ENCODE assay signal across 1 cellular context in genomic region chr12:7127916-7128626, GRCh38.
TF ChIP-seq lines count a peak whose summit lies in the region.

No MANE protein-coding gene starts in this region.

TF ChIP-seq in HepG2, 621 proteins besides CTCF, POLR2A, EP300 and RAD21 (continued from another document and continues in another):
- TF ChIP-seq NKX3-1 (CRISPR knock-in tag; IDR thresholded peaks at IDR 0.05) = no peak
- TF ChIP-seq RXRA (CRISPR knock-in tag; IDR thresholded peaks at IDR 0.05) = peak; percentile 34
- TF ChIP-seq GMEB1 (CRISPR knock-in tag; IDR thresholded peaks at IDR 0.05; ENCODE audit: borderline replicate concordance) = peak; percentile 25; the same call in 1 of the 2 replicates
- no peak for TF ChIP-seq SNAI1 (CRISPR knock-in tag; IDR thresholded peaks at IDR 0.05; ENCODE audit: borderline replicate concordance)
- TF ChIP-seq ZNF468 (CRISPR knock-in tag; IDR thresholded peaks at IDR 0.05) = no peak
- TF ChIP-seq PHF5A (CRISPR knock-in tag; IDR thresholded peaks at IDR 0.05; ENCODE audit: low read depth, unreplicated experiment) = peak; percentile 7
- no peak for TF ChIP-seq NFIC (IDR thresholded peaks at IDR 0.05; ENCODE audit: low read length)
- TF ChIP-seq FOXP4 (CRISPR knock-in tag; IDR thresholded peaks at IDR 0.05) = no peak; the same call in none of the 2 replicates
- 0 out of 2 replicates have a peak, but pooled peaks have one; percentile 47 for TF ChIP-seq SNAPC2 (CRISPR knock-in tag; IDR thresholded peaks at IDR 0.05)
- TF ChIP-seq SOX13 (IDR thresholded peaks at IDR 0.05) = peak; percentile 36; the same call in 1 of the 2 replicates
- TF ChIP-seq SOX13 (CRISPR knock-in tag; conservative IDR thresholded peaks at IDR 0.05 in 1 of 2, IDR thresholded peaks at IDR 0.05 in 1 of 2) = peak in 1 of 2 experiments; percentile 37; a peak in 1 of 4 replicates
- TF ChIP-seq HNRNPLL (IDR thresholded peaks at IDR 0.05; ENCODE audit: low read depth, low read length, poor library complexity, severe bottlenecking) = peak; percentile 24
- TF ChIP-seq AKAP8 (CRISPR knock-in tag; IDR thresholded peaks at IDR 0.05) = 0 out of 2 replicates have a peak, but pooled peaks have one; percentile 49
- TF ChIP-seq ZSCAN25 (CRISPR knock-in tag; IDR thresholded peaks at IDR 0.05) = peak; percentile 95
- 0 out of 2 replicates have a peak, but pooled peaks have one; percentile 47 for TF ChIP-seq NFKBIZ (CRISPR knock-in tag; IDR thresholded peaks at IDR 0.05)
- TF ChIP-seq ZNF616 (CRISPR knock-in tag; IDR thresholded peaks at IDR 0.05; ENCODE audit: low read depth) = peak; percentile 34; the same call in 1 of the 2 replicates
- TF ChIP-seq ONECUT2 (CRISPR knock-in tag; IDR thresholded peaks at IDR 0.05) = no peak
- peak; percentile 68 for TF ChIP-seq FOXA3 (CRISPR knock-in tag; IDR thresholded peaks at IDR 0.05)
- TF ChIP-seq KDM6A (CRISPR knock-in tag; IDR thresholded peaks at IDR 0.05; ENCODE audit: low read depth) = peak; percentile 63
- TF ChIP-seq SPEN (CRISPR knock-in tag; IDR thresholded peaks at IDR 0.05; ENCODE audit: low read depth) = peak; percentile 45; the same call in 1 of the 2 replicates
- TF ChIP-seq NBN (conservative IDR thresholded peaks at IDR 0.05) = no peak
- 0 out of 2 replicates have a peak, but pooled peaks have one; percentile 19 for TF ChIP-seq ZNF580 (CRISPR knock-in tag; IDR thresholded peaks at IDR 0.05; ENCODE audit: borderline replicate concordance, low read depth)
- 0 out of 2 replicates have a peak, but pooled peaks have one; percentile 23 for TF ChIP-seq ZFP36L1 (CRISPR knock-in tag; IDR thresholded peaks at IDR 0.05)
- TF ChIP-seq DR1 (CRISPR knock-in tag; IDR thresholded peaks at IDR 0.05) = no peak
- TF ChIP-seq LCORL (IDR thresholded peaks at IDR 0.05) = 0 out of 2 replicates have a peak, but pooled peaks have one; percentile 25
- TF ChIP-seq LCORL (CRISPR knock-in tag; IDR thresholded peaks at IDR 0.05) = peak; percentile 69; the same call in 1 of the 2 replicates
- no peak for TF ChIP-seq ATRX (CRISPR knock-in tag; IDR thresholded peaks at IDR 0.05; ENCODE audit: borderline replicate concordance)
- peak; percentile 34; the same call in 1 of the 2 replicates for TF ChIP-seq MAFG (CRISPR knock-in tag; IDR thresholded peaks at IDR 0.05)
- TF ChIP-seq ZBTB2 (CRISPR knock-in tag; IDR thresholded peaks at IDR 0.05; ENCODE audit: low read depth) = no peak
- peak; percentile 44; the same call in 1 of the 2 replicates for TF ChIP-seq GATAD1 (CRISPR knock-in tag; IDR thresholded peaks at IDR 0.05)
- peak; percentile 37; the same call in 1 of the 2 replicates for TF ChIP-seq TFE3 (CRISPR knock-in tag; IDR thresholded peaks at IDR 0.05)
- TF ChIP-seq IKZF5 (CRISPR knock-in tag; IDR thresholded peaks at IDR 0.05) = peak; percentile 18; the same call in 1 of the 2 replicates
- TF ChIP-seq ZBTB38 (CRISPR knock-in tag; IDR thresholded peaks at IDR 0.05) = no peak
- 0 out of 2 replicates have a peak, but pooled peaks have one; percentile 30 for TF ChIP-seq CREM (IDR thresholded peaks at IDR 0.05)
- TF ChIP-seq CREM (CRISPR knock-in tag; IDR thresholded peaks at IDR 0.05) = no peak
- TF ChIP-seq HDAC2 (CRISPR knock-in tag; IDR thresholded peaks at IDR 0.05) = peak; percentile 77; the same call in 1 of the 2 replicates
- TF ChIP-seq PAXIP1 (CRISPR knock-in tag; conservative IDR thresholded peaks at IDR 0.05) = peak; percentile 89
- TF ChIP-seq ZNF674 (CRISPR knock-in tag; IDR thresholded peaks at IDR 0.05; ENCODE audit: low read depth) = 0 out of 2 replicates have a peak, but pooled peaks have one; percentile 43
- TF ChIP-seq FOXJ3 (CRISPR knock-in tag; IDR thresholded peaks at IDR 0.05; ENCODE audit: borderline replicate concordance) = no peak
- no peak for TF ChIP-seq SOX6 (IDR thresholded peaks at IDR 0.05)
- peak; percentile 71 for TF ChIP-seq SOX6 (CRISPR knock-in tag; IDR thresholded peaks at IDR 0.05)
- 0 out of 2 replicates have a peak, but pooled peaks have one; percentile 43 for TF ChIP-seq HNF1A (IDR thresholded peaks at IDR 0.05; ENCODE audit: low read depth)
- peak; percentile 26; the same call in 1 of the 2 replicates for TF ChIP-seq HNF1A (CRISPR knock-in tag; IDR thresholded peaks at IDR 0.05; ENCODE audit: borderline replicate concordance)
- peak; percentile 44; the same call in 1 of the 2 replicates for TF ChIP-seq HINFP (CRISPR knock-in tag; IDR thresholded peaks at IDR 0.05; ENCODE audit: low read depth)
- no peak for TF ChIP-seq JARID2 (CRISPR knock-in tag; IDR thresholded peaks at IDR 0.05; ENCODE audit: insufficient replicate concordance)
- TF ChIP-seq NFYC (CRISPR knock-in tag; IDR thresholded peaks at IDR 0.05) = peak; percentile 16; the same call in 1 of the 2 replicates
- peak; percentile 20 for TF ChIP-seq CBX1 (IDR thresholded peaks at IDR 0.05; ENCODE audit: low read depth)
- peak; percentile 68; the same call in 1 of the 2 replicates for TF ChIP-seq HDAC1 (CRISPR knock-in tag; IDR thresholded peaks at IDR 0.05)
- TF ChIP-seq REPIN1 (CRISPR knock-in tag; IDR thresholded peaks at IDR 0.05; ENCODE audit: borderline replicate concordance, low read depth) = 0 out of 2 replicates have a peak, but pooled peaks have one; percentile 52
